In the genomic region with DNA sequence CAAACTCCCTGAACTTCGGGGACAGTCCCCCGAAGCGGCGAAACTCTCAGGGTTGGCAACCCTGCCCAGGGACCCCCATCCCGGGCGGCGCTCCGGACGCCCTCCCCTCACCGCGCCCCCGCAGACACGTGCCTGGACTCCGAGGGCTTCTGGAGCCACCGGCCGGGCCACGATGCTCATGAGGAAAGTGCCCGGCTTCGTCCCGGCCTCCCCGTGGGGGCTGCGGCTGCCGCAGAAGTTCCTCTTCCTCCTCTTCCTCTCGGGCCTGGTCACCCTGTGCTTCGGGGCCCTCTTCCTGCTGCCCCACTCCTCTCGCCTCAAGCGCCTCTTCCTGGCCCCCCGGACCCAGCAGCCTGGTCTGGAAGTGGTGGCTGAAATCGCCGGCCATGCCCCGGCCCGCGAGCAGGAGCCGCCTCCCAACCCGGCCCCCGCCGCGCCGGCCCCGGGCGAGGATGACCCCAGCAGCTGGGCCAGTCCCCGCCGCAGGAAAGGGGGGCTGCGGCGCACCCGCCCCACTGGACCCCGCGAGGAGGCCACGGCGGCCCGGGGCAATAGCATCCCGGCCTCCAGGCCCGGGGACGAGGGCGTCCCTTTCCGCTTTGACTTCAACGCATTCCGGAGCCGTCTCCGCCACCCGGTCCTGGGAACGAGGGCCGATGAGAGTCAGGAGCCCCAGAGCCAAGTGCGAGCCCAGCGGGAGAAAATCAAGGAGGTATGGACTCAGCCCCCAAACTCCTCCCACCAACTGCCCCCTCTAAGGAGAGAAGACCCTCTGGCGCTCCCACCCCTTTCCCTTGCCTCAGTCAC, we compare ENCODE assay signal across 8 cellular contexts. TPM values are rescaled to one million over a fixed set of nuclear protein-coding genes. Genes with fewer than 3 reads are reported as not detected.
DNase-seq lines count a peak whose midpoint lies in the region; TF ChIP-seq lines count a peak whose summit lies in the region.

No MANE protein-coding gene starts in this region.

- H3K9me3 ChIP-seq in iPS-20b (ENCODE audit: insufficient read depth, low read depth, low read length) (no peaks in the 10 kb centered on the region), stomach (no peaks in the 10 kb centered on the region)

- peaks cover 66% of the 10 kb centered on the region for H3K4me1 Mint-ChIP-seq in activated CD4-positive, alpha-beta T cell treated with anti-CD3 and anti-CD28 coated beads, Interleukin-2, amount 10 ng/mL, durations not matched to agents 7 days and 5 days
- peaks cover 68% of the 10 kb centered on the region for H3K4me1 Mint-ChIP-seq in activated naive CD8-positive, alpha-beta T cell treated with anti-CD3 and anti-CD28 coated beads for 36 hours

- peaks cover 11% of the 10 kb centered on the region for H3K4me1 ChIP-seq in iPS-20b (ENCODE audit: insufficient read depth, low read length)
- peaks cover 37 to 70% (median 56%) of the 10 kb centered on the region in 4 donors for H3K4me1 ChIP-seq in stomach

- intact Hi-C loops in stomach (cut with DNase I; ENCODE audit: low total_unique reads): no loop called here

- H3K27me3 ChIP-seq in iPS-20b (ENCODE audit: insufficient read depth, low read length) (peaks cover 49% of the 10 kb centered on the region), stomach (peaks cover 0 to 6% (median 4%) of the 10 kb centered on the region in 3 donors)

- H3K27ac ChIP-seq in iPS-20b (ENCODE audit: low read length): no peak overlapping the region
- peak overlapping the region; percentile 38 to 88 (median 72) for H3K27ac ChIP-seq in stomach

- POLR2A ChIA-PET in activated CD4-positive, alpha-beta T cell treated with anti-CD3 and anti-CD28 coated beads, Interleukin-2, amount 10 ng/mL, durations not matched to agents 7 days and 5 days (lab: Charles Lee): interaction anchor here (0.8 kb wide), 1 partner anchor 58 kb away, joined by 3 read pairs; no protein-coding TSS in a partner anchor

- peak overlapping the region; percentile 93 for H3K27ac Mint-ChIP-seq in activated CD4-positive, alpha-beta T cell treated with anti-CD3 and anti-CD28 coated beads, Interleukin-2, amount 10 ng/mL, durations not matched to agents 7 days and 5 days
- H3K27ac Mint-ChIP-seq in activated naive CD8-positive, alpha-beta T cell treated with anti-CD3 and anti-CD28 coated beads for 36 hours: peak overlapping the region; percentile 71

- H3K36me3 ChIP-seq in iPS-20b (ENCODE audit: insufficient read depth, low read depth, low read length) (no peaks in the 10 kb centered on the region), stomach (no peaks in the 10 kb centered on the region)

- CTCF ChIA-PET in activated CD4-positive, alpha-beta T cell treated with anti-CD3 and anti-CD28 coated beads, Interleukin-2, amount 10 ng/mL, durations not matched to agents 7 days and 5 days (lab: Charles Lee): interaction anchor here (1.0 to 2.0 kb wide), 8 partner anchors 8 to 185 kb away, joined by 3 to 9 read pairs (median 5); no protein-coding TSS in a partner anchor

- H3K4me3 ChIP-seq in iPS-20b (ENCODE audit: low read length) (peak overlapping the region; percentile 67; the same call in 1 of the 2 replicates), stomach (peak overlapping the region; percentile 85 to 99 (median 95))

- 4 to 11% (median 8%) methylated on average over 19 to 66 of the region's 66 CpGs for WGBS in stomach, 5 donors

- DNase-seq in activated CD4-positive, alpha-beta T cell treated with anti-CD3 and anti-CD28 coated beads, Interleukin-2, amount 10 ng/mL, durations not matched to agents 7 days and 5 days: no peak
- DNase-seq in activated CD4-positive, alpha-beta T cell treated with anti-CD3 and anti-CD28 coated beads, Interleukin-2, amount 50 U/mL, for 1 hour: no peak
- DNase-seq in activated naive CD8-positive, alpha-beta T cell treated with anti-CD3 and anti-CD28 coated beads for 36 hours: no peak
- no peak for DNase-seq in stomach
- DNase-seq in NCI-H1048 (lab: John Stamatoyannopoulos, UW): no peak
- DNase-seq in kidney glomerular epithelial cell (lab: John Stamatoyannopoulos, UW): no peak
- no peak for DNase-seq in SK-N-DZ (ENCODE audit: low spot score)

- peaks cover 18% of the 10 kb centered on the region for H3K27me3 Mint-ChIP-seq in activated CD4-positive, alpha-beta T cell treated with anti-CD3 and anti-CD28 coated beads, Interleukin-2, amount 10 ng/mL, durations not matched to agents 7 days and 5 days
- H3K27me3 Mint-ChIP-seq in activated naive CD8-positive, alpha-beta T cell treated with anti-CD3 and anti-CD28 coated beads for 36 hours: peaks cover 13% of the 10 kb centered on the region

- peaks cover 36% of the 10 kb centered on the region for H3K36me3 Mint-ChIP-seq in activated CD4-positive, alpha-beta T cell treated with anti-CD3 and anti-CD28 coated beads, Interleukin-2, amount 10 ng/mL, durations not matched to agents 7 days and 5 days (ENCODE audit: low read depth)
- H3K36me3 Mint-ChIP-seq in activated naive CD8-positive, alpha-beta T cell treated with anti-CD3 and anti-CD28 coated beads for 36 hours: no peaks in the 10 kb centered on the region

- no peak for TF ChIP-seq POLR2A in stomach (IDR thresholded peaks at IDR 0.05)

- H3K9me3 Mint-ChIP-seq in activated CD4-positive, alpha-beta T cell treated with anti-CD3 and anti-CD28 coated beads, Interleukin-2, amount 10 ng/mL, durations not matched to agents 7 days and 5 days: no peaks in the 10 kb centered on the region
- no peaks in the 10 kb centered on the region for H3K9me3 Mint-ChIP-seq in activated naive CD8-positive, alpha-beta T cell treated with anti-CD3 and anti-CD28 coated beads for 36 hours

- H3K4me3 Mint-ChIP-seq in activated CD4-positive, alpha-beta T cell treated with anti-CD3 and anti-CD28 coated beads, Interleukin-2, amount 10 ng/mL, durations not matched to agents 7 days and 5 days: peak overlapping the region; percentile 98
- H3K4me3 Mint-ChIP-seq in activated naive CD8-positive, alpha-beta T cell treated with anti-CD3 and anti-CD28 coated beads for 36 hours: peak overlapping the region; percentile 85

- H3K9ac ChIP-seq in iPS-20b (ENCODE audit: low read depth, low read length): no peak overlapping the region

- no peak for TF ChIP-seq CTCF in stomach (IDR thresholded peaks at IDR 0.05)

- TF ChIP-seq EP300 in stomach (IDR thresholded peaks at IDR 0.05): no peak

RNA-seq across cellular contexts. Expression of a gene that starts 1.2 kb away (rescaled TPM):
- 10 to 100 TPM; 28.9 to 31.1 TPM for total RNA-seq in activated CD4-positive, alpha-beta T cell treated with anti-CD3 and anti-CD28 coated beads, Interleukin-2, amount 10 ng/mL, durations not matched to agents 7 days and 5 days
- total RNA-seq in activated naive CD8-positive, alpha-beta T cell treated with anti-CD3 and anti-CD28 coated beads for 36 hours: 1 to 10 TPM; 5.1 to 5.3 TPM
- 10 to 100 TPM in 1 of 5 donors, 1 to 10 TPM in 4; 4.6 to 33.9 (median 6.4) TPM for total RNA-seq in stomach
- polyA plus RNA-seq in stomach: 10 to 100 TPM in 1 of 3 donors, 1 to 10 TPM in 2; 4.3 to 10.0 (median 4.5) TPM
- polyA plus RNA-seq in SK-N-DZ (2014; cell fraction: cytosol; rRNA removed): 0.97 and 3.1 TPM in 2 replicates
- 2.0 and 5.1 TPM in 2 replicates for polyA plus RNA-seq in SK-N-DZ (2014; cell fraction: nucleus; rRNA removed)
